Comparison of ENCODE assay signal across 9 cellular contexts in the genomic region with DNA sequence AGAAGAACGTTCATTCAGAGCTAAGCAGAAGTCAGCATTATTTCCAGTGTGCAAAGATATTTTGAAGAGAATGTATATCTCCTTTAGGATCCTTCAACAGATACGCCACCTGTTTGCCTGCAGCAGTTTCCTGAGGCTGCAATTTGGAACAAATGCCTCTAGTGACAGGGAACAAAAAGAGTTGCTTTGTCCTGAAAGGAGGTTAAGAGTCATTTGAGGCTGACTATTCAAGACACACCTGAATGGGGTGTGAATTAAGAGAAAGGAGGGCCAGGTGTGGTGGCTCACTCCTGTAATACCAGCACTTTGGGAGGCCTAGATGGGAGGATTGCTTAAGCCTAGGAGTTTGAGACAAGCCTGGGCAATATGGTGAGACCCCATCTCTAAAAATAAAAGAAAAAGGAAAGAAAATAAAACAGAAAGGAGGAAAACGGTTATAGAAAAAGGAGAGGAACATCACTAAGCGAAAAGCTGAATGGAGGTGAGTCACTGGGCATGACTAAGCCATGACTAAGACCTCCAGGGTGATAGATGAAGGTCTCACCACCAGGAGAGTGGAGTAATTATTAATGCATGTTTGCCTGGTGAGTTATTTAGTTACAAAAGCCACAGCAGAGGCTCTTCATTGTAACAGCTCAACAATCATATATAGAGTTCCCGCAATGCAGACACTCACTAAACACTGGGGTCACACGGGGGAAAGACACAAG.
DNase-seq lines count a peak whose midpoint lies in the region; ATAC-seq and TF ChIP-seq lines count a peak whose summit lies in the region.
"Had no signal": no experiment of that assay in that cellular context is flagged by ENCODE, and none has a peak within 500 bp of the region (broad histone marks: within the 10 kb centered on the region; RNA-seq: fewer than 3 reads in every experiment).

No MANE protein-coding gene starts in this region.

- H3F3A ChIP-seq in PC-9 (ENCODE audit: insufficient read depth, low read depth) = peaks cover 30% of the 10 kb centered on the region

- CTCF ChIA-PET in PC-9 (lab: Charles Lee) = no interaction called here
- CTCF ChIA-PET in CD4-positive, alpha-beta memory T cell (lab: Charles Lee; ENCODE audit: partially characterized antibody) = no interaction called here

- H3K9me3 ChIP-seq in PC-9 (ENCODE audit: insufficient read depth, low read depth) (peaks cover 9% of the 10 kb centered on the region; the same call in 1 of the 2 replicates), left ventricle myocardium inferior (replicated peaks) (peaks cover 6% of the 10 kb centered on the region)
- H3K9me3 ChIP-seq in CD4-positive, alpha-beta memory T cell (ENCODE audit: control insufficient read depth in 1 of 2, low read length in 2 of 2) = no peaks in the 10 kb centered on the region

- TF ChIP-seq POLR2A in GM18505 (IDR thresholded peaks at IDR 0.05; ENCODE audit: borderline replicate concordance, extremely low read depth, insufficient read depth, insufficient read length) = no peak

- peaks cover 33% of the 10 kb centered on the region for H3K4me1 ChIP-seq in PC-9 (replicated peaks; ENCODE audit: insufficient read depth)
- H3K4me1 ChIP-seq in left ventricle myocardium inferior = no peaks in the 10 kb centered on the region
- no peaks in the 10 kb centered on the region for H3K4me1 ChIP-seq in CD4-positive, alpha-beta memory T cell (ENCODE audit: insufficient read depth, low read length)

- DNase-seq in HCEC 1CT (peak; percentile 97), PC-9 (peak; percentile 77 to 95), kidney glomerular epithelial cell (lab: John Stamatoyannopoulos, UW) (peak; percentile 96), left ventricle myocardium inferior (no peak), sciatic nerve (ENCODE audit: low spot score) (no peak)
- no peak for DNase-seq in CD4-positive, alpha-beta memory T cell
- DNase-seq in effector CD8-positive, alpha-beta T cell (lab: John Stamatoyannopoulos, UW) = no peak

- peak overlapping the region; percentile 70 for H2AFZ ChIP-seq in PC-9

- BruUV-seq in PC-9 (replicated peaks; lab: Mats Ljungman, UMichigan) = no TSS peak

- H3K79me2 ChIP-seq in PC-9 (ENCODE audit: low read depth) = no peaks in the 10 kb centered on the region

- ATAC-seq in GM18505 (IDR thresholded peaks at IDR 0.05; ENCODE audit: unreplicated experiment) = peak; percentile 68
- ATAC-seq in sciatic nerve = no peak

- H3K4me2 ChIP-seq in PC-9 = peak overlapping the region; percentile 67

- H3K27ac Mint-ChIP-seq in CD4-positive, alpha-beta memory T cell = peak overlapping the region in 2 of 7 donors; percentile 11 to 24
- H3K27ac Mint-ChIP-seq: natural killer cell treated with Interleukin-12 subunit alpha and Interleukin-12 subunit beta and Interleukin-15 and Interleukin-18, amount 100 ng/mL, for 72 hours had no signal

- H3K4me1 Mint-ChIP-seq in CD4-positive, alpha-beta memory T cell = no peaks in the 10 kb centered on the region

- peak overlapping the region; percentile 90 for H3K27ac ChIP-seq in PC-9
- H3K27ac ChIP-seq in left ventricle myocardium inferior (replicated peaks) = no peak overlapping the region
- H3K27ac ChIP-seq in CD4-positive, alpha-beta memory T cell (ENCODE audit: low read depth, low read length) = no peak overlapping the region

- H3K36me3 Mint-ChIP-seq in CD4-positive, alpha-beta memory T cell = no peaks in the 10 kb centered on the region
- H3K36me3 Mint-ChIP-seq: natural killer cell treated with Interleukin-12 subunit alpha and Interleukin-12 subunit beta and Interleukin-15 and Interleukin-18, amount 100 ng/mL, for 72 hours had no signal

- no peaks in the 10 kb centered on the region for H3K27me3 ChIP-seq in PC-9 (ENCODE audit: insufficient read depth, low read depth)
- H3K27me3 ChIP-seq in left ventricle myocardium inferior (ENCODE audit: low read depth) = no peaks in the 10 kb centered on the region
- no peaks in the 10 kb centered on the region for H3K27me3 ChIP-seq in CD4-positive, alpha-beta memory T cell (ENCODE audit: insufficient read depth, low read length)

- POLR2A ChIA-PET in PC-9 (lab: Charles Lee; ENCODE audit: unreplicated experiment) = interaction anchor here (0.6 kb wide), 2 partner anchors 27 to 774 kb away, joined by 7 to 12 read pairs; no protein-coding TSS in a partner anchor
- POLR2A ChIA-PET in CD4-positive, alpha-beta memory T cell (lab: Charles Lee; ENCODE audit: partially characterized antibody) = no interaction called here

- H3K4me3 ChIP-seq in PC-9 = peak overlapping the region; percentile 31; the same call in 1 of the 2 replicates
- no peak overlapping the region for H3K4me3 ChIP-seq in left ventricle myocardium inferior
- no peak overlapping the region for H3K4me3 ChIP-seq in CD4-positive, alpha-beta memory T cell (ENCODE audit: low read length in 2 of 2)

- no peaks in the 10 kb centered on the region for H3K36me3 ChIP-seq in PC-9 (ENCODE audit: low read depth)
- H3K36me3 ChIP-seq in left ventricle myocardium inferior = no peaks in the 10 kb centered on the region
- no peaks in the 10 kb centered on the region for H3K36me3 ChIP-seq in CD4-positive, alpha-beta memory T cell (ENCODE audit: insufficient read depth, low read length)

- H3K27me3 Mint-ChIP-seq in CD4-positive, alpha-beta memory T cell = peaks cover 1 to 3% of the 10 kb centered on the region in 2 donors

- intact Hi-C loops in PC-9 (cut with micrococcal nuclease; ENCODE audit: unreplicated experiment) = loop anchor here (1.0 to 5.0 kb wide), 10 partner anchors 21 to 465 kb away; no protein-coding TSS in a partner anchor
- intact Hi-C loops in left ventricle myocardium inferior (cut with micrococcal nuclease) = no loop called here
- intact Hi-C loops in sciatic nerve (cut with DNase I) = no loop called here
- intact Hi-C loops in CD4-positive, alpha-beta memory T cell (cut with micrococcal nuclease) = no loop called here

- no peak overlapping the region for H3K4me3 Mint-ChIP-seq in CD4-positive, alpha-beta memory T cell
- H3K4me3 Mint-ChIP-seq: natural killer cell treated with Interleukin-12 subunit alpha and Interleukin-12 subunit beta and Interleukin-15 and Interleukin-18, amount 100 ng/mL, for 72 hours had no signal

- no peaks in the 10 kb centered on the region for H3K9me2 ChIP-seq in PC-9 (ENCODE audit: insufficient read depth)

- no peaks in the 10 kb centered on the region for H4K20me1 ChIP-seq in PC-9 (ENCODE audit: insufficient read depth)

- TF ChIP-seq CTCF in PC-9 (conservative IDR thresholded peaks at IDR 0.05) (no peak), left ventricle myocardium inferior (IDR thresholded peaks at IDR 0.05; ENCODE audit: borderline replicate concordance) (no peak)

- H3K9me3 Mint-ChIP-seq in CD4-positive, alpha-beta memory T cell = peaks cover 0 to 5% (median 4%) of the 10 kb centered on the region in 8 donors
- H3K9me3 Mint-ChIP-seq: natural killer cell treated with Interleukin-12 subunit alpha and Interleukin-12 subunit beta and Interleukin-15 and Interleukin-18, amount 100 ng/mL, for 72 hours had no signal

Comparison
In these comparisons a context has a peak if more than half of its experiments do, and no peak if none do; other contexts are left out.
1. DNase-seq: peak in HCEC 1CT (single experiment), PC-9 (2 of 2) and kidney glomerular epithelial cell (single experiment); none in left ventricle myocardium inferior (single experiment), sciatic nerve (single experiment), CD4-positive, alpha-beta memory T cell (0 of 5) and effector CD8-positive, alpha-beta T cell (single experiment).